In the genomic region with DNA sequence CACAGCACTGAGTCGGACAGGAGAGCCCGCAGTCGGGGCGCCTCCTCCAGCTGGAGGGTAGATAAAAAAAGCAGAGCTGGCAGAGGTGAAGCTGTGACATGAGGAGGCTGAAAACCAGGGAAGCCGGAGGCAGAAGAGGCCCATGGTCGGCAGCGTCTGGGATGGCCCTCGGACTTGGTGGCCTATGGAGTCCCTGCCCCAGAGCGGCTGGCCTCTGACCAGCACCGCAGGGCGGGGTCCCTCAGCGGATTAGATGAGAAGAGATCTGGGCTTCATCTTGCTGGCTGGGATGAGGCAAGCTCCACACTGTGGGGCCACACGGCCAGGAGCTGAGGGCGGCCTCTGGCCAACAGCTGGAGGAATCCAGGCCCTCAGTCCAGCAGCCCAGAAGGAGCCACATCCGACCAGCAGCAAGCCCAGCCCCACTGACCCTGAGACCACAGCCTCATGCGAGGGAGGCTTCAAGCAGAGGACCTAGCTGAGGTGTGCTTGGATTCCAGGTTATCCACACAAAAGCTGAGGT, we compare ENCODE assay signal across 27 cellular contexts.
DNase-seq lines count a peak whose midpoint lies in the region; ATAC-seq and TF ChIP-seq lines count a peak whose summit lies in the region.
"Had no signal": no experiment of that assay in that cellular context is flagged by ENCODE, and none has a peak within 500 bp of the region (broad histone marks: within the 10 kb centered on the region; RNA-seq: fewer than 3 reads in every experiment).

No MANE protein-coding gene starts in this region.

- no peak for DNase-seq in activated CD4-positive, alpha-beta T cell treated with anti-CD3 and anti-CD28 coated beads, Interleukin-2, amount 10 ng/mL, durations not matched to agents 24 days and 14 days
- no peak for DNase-seq in activated CD4-positive, alpha-beta T cell treated with anti-CD3 and anti-CD28 coated beads for 4 hours
- no peak for DNase-seq in GM23338 (ENCODE audit: low spot score)
- DNase-seq in caudate nucleus (lab: John Stamatoyannopoulos, UW): no peak
- peak; percentile 3 for DNase-seq in osteoblast (ENCODE audit: insufficient read length, low spot score, missing footprints)
- no peak for DNase-seq in hippocampal formation (lab: John Stamatoyannopoulos, UW)
- no peak for DNase-seq in OCI-M1 (lab: John Stamatoyannopoulos, UW)
- DNase-seq: ACHN; BE2C; CD4-positive, CD25-positive, alpha-beta regulatory T cell; DMS53; GM23248; Kasumi-1; NCI-H1092 treated with DMSO at 0.1 percent for 48 hours; NCI-H1436; NCI-H187; NCI-H2081 treated with DMSO at 0.1 percent for 48 hours; NCI-H2171; NCI-H226; NCI-H748 treated with DMSO at 0.1 percent for 48 hours; PC-9; RPMI8226; SHP77 had no signal

- H3K4me3 Mint-ChIP-seq in activated CD4-positive, alpha-beta T cell treated with anti-CD3 and anti-CD28 coated beads, Interleukin-2, amount 10 ng/mL, durations not matched to agents 24 days and 14 days: no peak overlapping the region
- no peak overlapping the region for H3K4me3 Mint-ChIP-seq in GM23338
- H3K4me3 Mint-ChIP-seq: CD4-positive, CD25-positive, alpha-beta regulatory T cell had no signal

- H3K27me3 ChIP-seq in GM23338 (ENCODE audit: insufficient read depth) (no peaks in the 10 kb centered on the region), osteoblast (ENCODE audit: insufficient read depth, low read length) (no peaks in the 10 kb centered on the region)
- H3K27me3 ChIP-seq: BE2C had no signal

- no peaks in the 10 kb centered on the region for H3K9me2 ChIP-seq in GM23338 (ENCODE audit: insufficient read depth)

- H3K9me3 Mint-ChIP-seq in activated CD4-positive, alpha-beta T cell treated with anti-CD3 and anti-CD28 coated beads, Interleukin-2, amount 10 ng/mL, durations not matched to agents 24 days and 14 days: no peaks in the 10 kb centered on the region
- peaks cover 14% of the 10 kb centered on the region for H3K9me3 Mint-ChIP-seq in GM23338

- H3K27me3 Mint-ChIP-seq in activated CD4-positive, alpha-beta T cell treated with anti-CD3 and anti-CD28 coated beads, Interleukin-2, amount 10 ng/mL, durations not matched to agents 24 days and 14 days: no peaks in the 10 kb centered on the region
- H3K27me3 Mint-ChIP-seq in GM23338 (ENCODE audit: insufficient read depth, low read depth, poor library complexity): peaks cover 6% of the 10 kb centered on the region
- H3K27me3 Mint-ChIP-seq: CD4-positive, CD25-positive, alpha-beta regulatory T cell had no signal

- no peaks in the 10 kb centered on the region for H3K79me2 ChIP-seq in GM23338 (replicated peaks; ENCODE audit: insufficient read depth)
- H3K79me2 ChIP-seq in osteoblast (ENCODE audit: insufficient read depth, low read length): no peaks in the 10 kb centered on the region

- H2AFZ ChIP-seq in GM23338: no peak overlapping the region
- no peak overlapping the region for H2AFZ ChIP-seq in osteoblast (ENCODE audit: low read length)
- H2AFZ ChIP-seq: GM23248, PC-9 had no signal

- no peak overlapping the region for H3K27ac ChIP-seq in GM23338 (ENCODE audit: low read depth)
- peak overlapping the region; percentile 41 for H3K27ac ChIP-seq in caudate nucleus (ENCODE audit: low read depth, low read length)
- no peak overlapping the region for H3K27ac ChIP-seq in osteoblast (ENCODE audit: low read depth, low read length)
- H3K27ac ChIP-seq: 22Rv1, GM23248, HL-60, PC-9 had no signal

- no peaks in the 10 kb centered on the region for H3F3A ChIP-seq in GM23338 (replicated peaks; ENCODE audit: low read depth)

- ATAC-seq in GM23338 (no peak), HG02571 (IDR thresholded peaks at IDR 0.05; ENCODE audit: unreplicated experiment) (no peak)
- ATAC-seq: HCT116 had no signal

- no peaks in the 10 kb centered on the region for H3K9me3 ChIP-seq in osteoblast (ENCODE audit: low read depth, low read length)
- H3K9me3 ChIP-seq: BE2C had no signal

- H3K4me2 ChIP-seq in GM23338 (no peak overlapping the region), osteoblast (ENCODE audit: insufficient read depth, low read length) (no peak overlapping the region)
- H3K4me2 ChIP-seq: PC-9 had no signal

- no peaks in the 10 kb centered on the region for H3K36me3 ChIP-seq in GM23338 (ENCODE audit: insufficient read depth)
- H3K36me3 ChIP-seq in osteoblast (ENCODE audit: insufficient read depth, low read length): no peaks in the 10 kb centered on the region

- TF ChIP-seq CTCF in GM23338 (conservative IDR thresholded peaks at IDR 0.05; ENCODE audit: low read depth in 2 of 2) (no peak), osteoblast (IDR thresholded peaks at IDR 0.05; ENCODE audit: extremely low read depth, low read depth, low read length) (no peak)

- H3K4me3 ChIP-seq in GM23338 (no peak overlapping the region), osteoblast (ENCODE audit: insufficient read depth, low read length) (no peak overlapping the region)
- H3K4me3 ChIP-seq: GM23248, PC-9 had no signal

- H3K36me3 Mint-ChIP-seq in activated CD4-positive, alpha-beta T cell treated with anti-CD3 and anti-CD28 coated beads, Interleukin-2, amount 10 ng/mL, durations not matched to agents 24 days and 14 days (ENCODE audit: low read depth): peaks cover 10% of the 10 kb centered on the region
- peaks cover 18% of the 10 kb centered on the region for H3K36me3 Mint-ChIP-seq in GM23338 (ENCODE audit: low read depth)

- H3K4me1 ChIP-seq in GM23338 (ENCODE audit: insufficient read depth) (no peaks in the 10 kb centered on the region), osteoblast (ENCODE audit: insufficient read depth, low read length) (no peaks in the 10 kb centered on the region)
- H3K4me1 ChIP-seq: BE2C had no signal

- intact Hi-C loops in activated CD4-positive, alpha-beta T cell treated with anti-CD3 and anti-CD28 coated beads, Interleukin-2, amount 10 ng/mL, durations not matched to agents 24 days and 14 days (cut with micrococcal nuclease): no loop called here

- H4K20me1 ChIP-seq in GM23338 (replicated peaks; ENCODE audit: insufficient read depth): no peaks in the 10 kb centered on the region
- H4K20me1 ChIP-seq in osteoblast (ENCODE audit: insufficient read depth, low read length): no peaks in the 10 kb centered on the region

- H3K4me1 Mint-ChIP-seq in activated CD4-positive, alpha-beta T cell treated with anti-CD3 and anti-CD28 coated beads, Interleukin-2, amount 10 ng/mL, durations not matched to agents 24 days and 14 days: no peaks in the 10 kb centered on the region
- peaks cover 33% of the 10 kb centered on the region for H3K4me1 Mint-ChIP-seq in GM23338

- H3K27ac Mint-ChIP-seq in activated CD4-positive, alpha-beta T cell treated with anti-CD3 and anti-CD28 coated beads, Interleukin-2, amount 10 ng/mL, durations not matched to agents 24 days and 14 days: peak overlapping the region; percentile 59
- H3K27ac Mint-ChIP-seq in GM23338: 0 out of 2 replicates have a peak overlapping the region, but pooled peaks have one; percentile 5
- H3K27ac Mint-ChIP-seq: CD4-positive, CD25-positive, alpha-beta regulatory T cell had no signal

TF ChIP-seq in GM23338, 12 proteins besides CTCF, POLR2A, EP300 and RAD21:
- TF ChIP-seq EZH2 (IDR thresholded peaks at IDR 0.05; ENCODE audit: low read depth, unreplicated experiment): no peak
- no peak for TF ChIP-seq STAT1 (IDR thresholded peaks at IDR 0.05; ENCODE audit: unreplicated experiment)
- TF ChIP-seq JUNB (IDR thresholded peaks at IDR 0.05; ENCODE audit: unreplicated experiment): no peak
- no peak for TF ChIP-seq NANOG (IDR thresholded peaks at IDR 0.05; ENCODE audit: borderline replicate concordance)
- no peak for TF ChIP-seq EZH2phosphoT487 (IDR thresholded peaks at IDR 0.05; ENCODE audit: unreplicated experiment)
- TF ChIP-seq, protein P1, sequence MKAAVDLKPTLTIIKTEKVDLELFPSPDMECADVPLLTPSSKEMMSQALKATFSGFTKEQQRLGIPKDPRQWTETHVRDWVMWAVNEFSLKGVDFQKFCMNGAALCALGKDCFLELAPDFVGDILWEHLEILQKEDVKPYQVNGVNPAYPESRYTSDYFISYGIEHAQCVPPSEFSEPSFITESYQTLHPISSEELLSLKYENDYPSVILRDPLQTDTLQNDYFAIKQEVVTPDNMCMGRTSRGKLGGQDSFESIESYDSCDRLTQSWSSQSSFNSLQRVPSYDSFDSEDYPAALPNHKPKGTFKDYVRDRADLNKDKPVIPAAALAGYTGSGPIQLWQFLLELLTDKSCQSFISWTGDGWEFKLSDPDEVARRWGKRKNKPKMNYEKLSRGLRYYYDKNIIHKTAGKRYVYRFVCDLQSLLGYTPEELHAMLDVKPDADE (IDR thresholded peaks at IDR 0.05): no peak
- TF ChIP-seq CREB1 (CRISPR knock-in tag; IDR thresholded peaks at IDR 0.05; ENCODE audit: low read depth): no peak
